Comparison of ENCODE assay signal across 1 cellular context in genomic region chr17:4951486-4951885, GRCh38.
TF ChIP-seq lines count a peak whose summit lies in the region.

No MANE protein-coding gene starts in this region.

TF ChIP-seq in GM12878, 131 proteins besides CTCF, POLR2A, EP300 and RAD21:
- no peak for TF ChIP-seq CHD4 (IDR thresholded peaks at IDR 0.05)
- TF ChIP-seq NR2C1 (IDR thresholded peaks at IDR 0.05), result no peak
- no peak for TF ChIP-seq ZBED1 (IDR thresholded peaks at IDR 0.05; ENCODE audit: borderline replicate concordance)
- no peak for TF ChIP-seq PML (IDR thresholded peaks at IDR 0.05; ENCODE audit: low read length)
- no peak for TF ChIP-seq ATF7 (IDR thresholded peaks at IDR 0.05; ENCODE audit: low read depth)
- no peak for TF ChIP-seq NRF1 (conservative IDR thresholded peaks at IDR 0.05; ENCODE audit: low read depth, low read length)
- no peak for TF ChIP-seq PAX5 (IDR thresholded peaks at IDR 0.05; ENCODE audit: borderline replicate concordance, low read depth, low read length)
- TF ChIP-seq SP1 (IDR thresholded peaks at IDR 0.05; ENCODE audit: low read depth, low read length), result no peak
- TF ChIP-seq, protein P1, sequence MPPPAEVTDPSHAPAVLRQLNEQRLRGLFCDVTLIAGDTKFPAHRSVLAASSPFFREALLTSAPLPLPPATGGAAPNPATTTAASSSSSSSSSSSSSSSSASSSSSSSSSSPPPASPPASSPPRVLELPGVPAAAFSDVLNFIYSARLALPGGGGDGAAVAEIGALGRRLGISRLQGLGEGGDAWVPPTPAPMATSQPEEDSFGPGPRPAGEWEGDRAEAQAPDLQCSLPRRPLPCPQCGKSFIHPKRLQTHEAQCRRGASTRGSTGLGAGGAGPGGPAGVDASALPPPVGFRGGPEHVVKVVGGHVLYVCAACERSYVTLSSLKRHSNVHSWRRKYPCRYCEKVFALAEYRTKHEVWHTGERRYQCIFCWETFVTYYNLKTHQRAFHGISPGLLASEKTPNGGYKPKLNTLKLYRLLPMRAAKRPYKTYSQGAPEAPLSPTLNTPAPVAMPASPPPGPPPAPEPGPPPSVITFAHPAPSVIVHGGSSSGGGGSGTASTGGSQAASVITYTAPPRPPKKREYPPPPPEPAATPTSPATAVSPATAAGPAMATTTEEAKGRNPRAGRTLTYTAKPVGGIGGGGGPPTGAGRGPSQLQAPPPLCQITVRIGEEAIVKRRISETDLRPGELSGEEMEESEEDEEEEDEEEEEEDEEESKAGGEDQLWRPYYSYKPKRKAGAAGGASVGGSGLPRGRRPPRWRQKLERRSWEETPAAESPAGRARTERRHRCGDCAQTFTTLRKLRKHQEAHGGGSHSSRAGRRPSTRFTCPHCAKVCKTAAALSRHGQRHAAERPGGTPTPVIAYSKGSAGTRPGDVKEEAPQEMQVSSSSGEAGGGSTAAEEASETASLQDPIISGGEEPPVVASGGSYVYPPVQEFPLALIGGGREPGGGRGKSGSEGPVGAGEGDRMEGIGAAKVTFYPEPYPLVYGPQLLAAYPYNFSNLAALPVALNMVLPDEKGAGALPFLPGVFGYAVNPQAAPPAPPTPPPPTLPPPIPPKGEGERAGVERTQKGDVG (CRISPR knock-in tag; IDR thresholded peaks at IDR 0.05), result no peak
- no peak for TF ChIP-seq FOS (IDR thresholded peaks at IDR 0.05; ENCODE audit: borderline replicate concordance, extremely low read depth, insufficient read length)
- no peak for TF ChIP-seq RCOR1 (conservative IDR thresholded peaks at IDR 0.05; ENCODE audit: low read depth, low read length)
- no peak for TF ChIP-seq CHD2 (IDR thresholded peaks at IDR 0.05; ENCODE audit: borderline replicate concordance, low read depth, low read length)
